ENCODE assay signal across 8 cellular contexts in genomic region chr9:31799953-31800609, GRCh38.
DNase-seq lines count a peak whose midpoint lies in the region; ATAC-seq and TF ChIP-seq lines count a peak whose summit lies in the region.

No MANE protein-coding gene starts in this region.

- H3K9me3 Mint-ChIP-seq in progenitor cell of endocrine pancreas (ENCODE audit: low read depth), result peaks cover 19% of the 10 kb centered on the region
- H3K9me3 Mint-ChIP-seq in activated T-helper 17 cell treated with anti-CD3 and anti-CD28 coated beads, Interleukin-2, amount 50 U/mL, for 72 hours, result no peaks in the 10 kb centered on the region

- peak; percentile 43 for TF ChIP-seq CTCF in cardiac muscle cell (IDR thresholded peaks at IDR 0.05; ENCODE audit: low read depth, low read length)
- TF ChIP-seq CTCF in progenitor cell of endocrine pancreas (IDR thresholded peaks at IDR 0.05; ENCODE audit: unreplicated experiment), result peak; percentile 70

- no peak overlapping the region for H3K4me3 ChIP-seq in cardiac muscle cell

- intact Hi-C loops in Right ventricle myocardium superior (cut with DNase I), result loop anchor here (10.0 kb wide), 1 partner anchor 675 kb away; no protein-coding TSS in a partner anchor

- no peaks in the 10 kb centered on the region for H3K9me3 ChIP-seq in cardiac muscle cell (ENCODE audit: low read depth)

- H3K36me3 Mint-ChIP-seq in progenitor cell of endocrine pancreas (ENCODE audit: insufficient read depth), result peaks cover 2% of the 10 kb centered on the region
- no peaks in the 10 kb centered on the region for H3K36me3 Mint-ChIP-seq in activated T-helper 17 cell treated with anti-CD3 and anti-CD28 coated beads, Interleukin-2, amount 50 U/mL, for 72 hours (ENCODE audit: low read depth)

- ATAC-seq in Right ventricle myocardium superior (ENCODE audit: poor library complexity), result no peak
- ATAC-seq in activated T-helper 17 cell treated with anti-CD3 and anti-CD28 coated beads, Interleukin-2, amount 50 U/mL, for 72 hours (replicated peaks), result no peak
- ATAC-seq in GM21367 (IDR thresholded peaks at IDR 0.05; ENCODE audit: unreplicated experiment), result no peak

- H3K27me3 Mint-ChIP-seq in progenitor cell of endocrine pancreas, result no peaks in the 10 kb centered on the region
- H3K27me3 Mint-ChIP-seq in activated T-helper 17 cell treated with anti-CD3 and anti-CD28 coated beads, Interleukin-2, amount 50 U/mL, for 72 hours, result peaks cover 4% of the 10 kb centered on the region

- no peaks in the 10 kb centered on the region for H3K36me3 ChIP-seq in cardiac muscle cell

- H3K27ac Mint-ChIP-seq in progenitor cell of endocrine pancreas, result no peak overlapping the region
- no peak overlapping the region for H3K27ac Mint-ChIP-seq in activated T-helper 17 cell treated with anti-CD3 and anti-CD28 coated beads, Interleukin-2, amount 50 U/mL, for 72 hours

- no peak overlapping the region for H3K4me3 Mint-ChIP-seq in progenitor cell of endocrine pancreas (ENCODE audit: low read depth)
- H3K4me3 Mint-ChIP-seq in activated T-helper 17 cell treated with anti-CD3 and anti-CD28 coated beads, Interleukin-2, amount 50 U/mL, for 72 hours, result no peak overlapping the region

- H3K4me1 Mint-ChIP-seq in progenitor cell of endocrine pancreas (ENCODE audit: low read depth), result peaks cover 8% of the 10 kb centered on the region
- no peaks in the 10 kb centered on the region for H3K4me1 Mint-ChIP-seq in activated T-helper 17 cell treated with anti-CD3 and anti-CD28 coated beads, Interleukin-2, amount 50 U/mL, for 72 hours

- DNase-seq in cardiac muscle cell (ENCODE audit: low read depth in 1 of 2, low spot score in 1 of 2) (peak; percentile 57 to 60), Right ventricle myocardium superior (no peak), NCI-H460 (ENCODE audit: extremely low read depth, low read depth) (peak; percentile 8), cerebellar cortex (ENCODE audit: low spot score) (peak; percentile 3), progenitor cell of endocrine pancreas (ENCODE audit: low spot score, unreplicated experiment) (no peak), 8988T (no peak)

- H3K27ac ChIP-seq in cardiac muscle cell, result no peak overlapping the region

- H3K27me3 ChIP-seq in cardiac muscle cell, result no peaks in the 10 kb centered on the region

- H3K4me1 ChIP-seq in cardiac muscle cell (ENCODE audit: low read depth), result no peaks in the 10 kb centered on the region

Comparison
In these comparisons a context has a peak if more than half of its experiments do, and no peak if none do; other contexts are left out.
1. DNase-seq: peak in cardiac muscle cell (2 of 2), NCI-H460 (single experiment) and cerebellar cortex (single experiment); none in Right ventricle myocardium superior (single experiment), progenitor cell of endocrine pancreas (single experiment) and 8988T (single experiment).